ENCODE assay signal across 1 cellular context in the genomic region with DNA sequence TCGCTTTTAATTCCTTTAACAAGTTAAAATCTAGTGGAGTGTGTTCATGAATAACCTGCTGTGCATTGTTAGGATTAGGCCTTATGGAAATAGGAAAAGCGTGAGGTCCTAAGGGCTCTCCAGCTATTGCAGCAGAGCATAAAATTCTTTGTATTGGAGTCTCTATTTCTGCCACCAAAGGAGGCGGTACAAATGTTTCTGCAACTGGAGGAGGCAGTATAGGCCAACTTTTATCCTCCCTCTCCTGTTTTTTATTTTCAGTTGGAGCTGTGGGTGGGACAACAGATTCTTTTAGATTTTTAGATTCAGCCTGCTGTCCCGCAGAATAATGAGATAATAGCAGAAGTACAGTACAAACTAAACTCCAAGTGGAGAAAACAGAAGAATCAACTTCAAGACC.
TF ChIP-seq lines count a peak whose summit lies in the region.

No MANE protein-coding gene starts in this region.

TF ChIP-seq in H1, 55 proteins besides CTCF, POLR2A, EP300 and RAD21:
- TF ChIP-seq YY1 (IDR thresholded peaks at IDR 0.05; ENCODE audit: low read depth, low read length) (no peak), SIRT6 (IDR thresholded peaks at IDR 0.05; ENCODE audit: low read length) (no peak), MAFK (IDR thresholded peaks at IDR 0.05; ENCODE audit: low read depth, low read length) (no peak), GTF2F1 (IDR thresholded peaks at IDR 0.05; ENCODE audit: borderline replicate concordance, low read depth, low read length) (no peak), RBBP5 (IDR thresholded peaks at IDR 0.05; ENCODE audit: borderline replicate concordance, low read depth, low read length) (no peak), SP1 (IDR thresholded peaks at IDR 0.05; ENCODE audit: low read depth, low read length) (no peak), NRF1 (IDR thresholded peaks at IDR 0.05; ENCODE audit: low read depth, low read length) (no peak)
